ENCODE assay signal across 18 cellular contexts in the genomic region with DNA sequence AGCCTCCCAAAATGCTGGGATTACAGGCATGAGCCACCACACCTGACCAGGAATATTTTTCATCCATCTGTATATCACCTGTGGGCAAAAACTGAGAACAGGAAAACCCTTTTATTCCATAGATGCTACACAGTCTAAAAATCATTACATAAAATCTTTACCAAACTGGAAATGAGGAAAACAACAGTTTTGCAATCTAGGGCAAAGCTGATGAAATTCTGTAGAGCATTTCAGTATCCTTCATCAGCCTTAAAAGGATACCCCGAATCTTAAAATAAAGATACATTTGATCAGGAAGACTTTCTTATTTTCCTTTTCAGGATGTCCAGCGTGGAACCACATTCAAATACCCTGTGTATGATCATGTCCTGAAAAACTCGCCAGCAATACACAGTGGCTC. TPM values are rescaled to one million over a fixed set of nuclear protein-coding genes. Genes with fewer than 3 reads are reported as not detected.
A peak's percentile ranks its signal among the peaks of the same experiment; 100 is the strongest.
DNase-seq lines count a peak whose midpoint lies in the region; ATAC-seq and TF ChIP-seq lines count a peak whose summit lies in the region.
"Had no signal": no experiment of that assay in that cellular context is flagged by ENCODE, and none has a peak within 500 bp of the region (broad histone marks: within the 10 kb centered on the region; RNA-seq: fewer than 3 reads in every experiment).

No MANE protein-coding gene starts in this region.

- H3K27me3 Mint-ChIP-seq in activated naive CD4-positive, alpha-beta T cell treated with anti-CD3 and anti-CD28 coated beads, Interleukin-2, amount 50 U/mL, for 24 hours = no peaks in the 10 kb centered on the region
- no peaks in the 10 kb centered on the region for H3K27me3 Mint-ChIP-seq in T-helper 17 cell
- H3K27me3 Mint-ChIP-seq: activated naive CD8-positive, alpha-beta T cell treated with anti-CD3 and anti-CD28 coated beads, Interleukin-2, amount 10 ng/mL, durations not matched to agents 7 days and 5 days; effector memory CD8-positive, alpha-beta T cell; naive B cell had no signal

- peaks cover 53% of the 10 kb centered on the region for H3K36me3 Mint-ChIP-seq in activated naive CD4-positive, alpha-beta T cell treated with anti-CD3 and anti-CD28 coated beads, Interleukin-2, amount 50 U/mL, for 24 hours
- H3K36me3 Mint-ChIP-seq in activated naive CD4-positive, alpha-beta T cell treated with anti-CD3 and anti-CD28 coated beads, Interleukin-2, amount 50 U/mL, for 72 hours = peaks cover 52 to 89% of the 10 kb centered on the region in 2 donors
- peaks cover 3% of the 10 kb centered on the region for H3K36me3 Mint-ChIP-seq in T-helper 17 cell (ENCODE audit: low read depth)

- no peak for DNase-seq in activated naive CD4-positive, alpha-beta T cell treated with anti-CD3 and anti-CD28 coated beads, Interleukin-2, amount 50 U/mL, for 72 hours (ENCODE audit: low spot score in 2 of 2)
- DNase-seq in T-helper 17 cell (no peak), fibroblast of pulmonary artery (ENCODE audit: low read depth) (peak; percentile 39), spleen (no peak), CD1c-positive myeloid dendritic cell (ENCODE audit: extremely low spot score) (no peak)
- DNase-seq in stimulated activated CD4-positive, alpha-beta T cell treated with anti-CD3 and anti-CD28 coated beads, Interleukin-12 subunit alpha, Interleukin-12 subunit beta, amount 100 ng/mL, for 4 hours = no peak
- DNase-seq: activated CD4-positive, CD25-positive, alpha-beta regulatory T cell; activated naive CD8-positive, alpha-beta T cell treated with anti-CD3 and anti-CD28 coated beads, Interleukin-2, amount 10 ng/mL, durations not matched to agents 7 days and 5 days; caudate nucleus; COR-L47; effector memory CD8-positive, alpha-beta T cell; GOT3; naive B cell had no signal

- peak overlapping the region in 1 of 5 donors; percentile 54 for H3K9ac ChIP-seq in subcutaneous abdominal adipose tissue (ENCODE audit: low read length in 5 of 5)

- 71 to 86% (median 80%) methylated on average over 3 of the region's 3 CpGs for WGBS in spleen, 5 donors

- no peaks in the 10 kb centered on the region for H3K9me3 ChIP-seq in T-helper 17 cell (ENCODE audit: control insufficient read depth, low read length, poor library complexity, severe bottlenecking)
- no peaks in the 10 kb centered on the region for H3K9me3 ChIP-seq in subcutaneous abdominal adipose tissue (ENCODE audit: control insufficient read depth in 5 of 5, low read length in 5 of 5)
- no peaks in the 10 kb centered on the region for H3K9me3 ChIP-seq in spleen

- TF ChIP-seq POLR2A in spleen (IDR thresholded peaks at IDR 0.05) = no peak

- H3K36me3 ChIP-seq in subcutaneous abdominal adipose tissue (ENCODE audit: control insufficient read depth in 5 of 5, insufficient read depth in 5 of 5, low read length in 5 of 5) = peaks cover 0 to 11% (median 4%) of the 10 kb centered on the region in 5 donors
- peaks cover 0 to 35% (median 3%) of the 10 kb centered on the region in 6 donors for H3K36me3 ChIP-seq in spleen

- intact Hi-C loops in spleen (cut with DNase I; ENCODE audit: low total_unique reads) = no loop called here

- H3K9me3 Mint-ChIP-seq in activated naive CD4-positive, alpha-beta T cell treated with anti-CD3 and anti-CD28 coated beads, Interleukin-2, amount 50 U/mL, for 24 hours = no peaks in the 10 kb centered on the region
- no peaks in the 10 kb centered on the region for H3K9me3 Mint-ChIP-seq in activated naive CD4-positive, alpha-beta T cell treated with anti-CD3 and anti-CD28 coated beads, Interleukin-2, amount 50 U/mL, for 72 hours
- H3K9me3 Mint-ChIP-seq: activated naive CD8-positive, alpha-beta T cell treated with anti-CD3 and anti-CD28 coated beads, Interleukin-2, amount 10 ng/mL, durations not matched to agents 7 days and 5 days; naive B cell; stimulated activated effector memory CD8-positive, alpha-beta T cell treated with anti-CD3 and anti-CD28 coated beads, Interleukin-12 subunit alpha, Interleukin-12 subunit beta, amount 100 ng/mL, for 72 hours had no signal

- H3K27me3 ChIP-seq in subcutaneous abdominal adipose tissue (ENCODE audit: control insufficient read depth in 5 of 5, insufficient read depth in 4 of 5, low read length in 5 of 5) (no peaks in the 10 kb centered on the region), spleen (replicated peaks in 1 of 7) (no peaks in the 10 kb centered on the region)

- no peak overlapping the region for H3K4me3 ChIP-seq in fibroblast of pulmonary artery (replicated peaks; ENCODE audit: low read depth, low read length)
- no peak overlapping the region for H3K4me3 ChIP-seq in subcutaneous abdominal adipose tissue (ENCODE audit: low read depth in 1 of 5, low read length in 5 of 5)
- no peak overlapping the region for H3K4me3 ChIP-seq in spleen
- H3K4me3 ChIP-seq: smooth muscle cell had no signal

- H3K27ac Mint-ChIP-seq in activated naive CD4-positive, alpha-beta T cell treated with anti-CD3 and anti-CD28 coated beads, Interleukin-2, amount 50 U/mL, for 24 hours = peak overlapping the region; percentile 46
- peak overlapping the region in 1 of 2 donors; percentile 65 for H3K27ac Mint-ChIP-seq in activated naive CD4-positive, alpha-beta T cell treated with anti-CD3 and anti-CD28 coated beads, Interleukin-2, amount 50 U/mL, for 72 hours
- H3K27ac Mint-ChIP-seq in T-helper 17 cell = peak overlapping the region; percentile 93
- H3K27ac Mint-ChIP-seq: activated naive CD8-positive, alpha-beta T cell treated with anti-CD3 and anti-CD28 coated beads, Interleukin-2, amount 10 ng/mL, durations not matched to agents 7 days and 5 days; effector memory CD8-positive, alpha-beta T cell; naive B cell; stimulated activated effector memory CD8-positive, alpha-beta T cell treated with anti-CD3 and anti-CD28 coated beads, Interleukin-12 subunit alpha, Interleukin-12 subunit beta, amount 100 ng/mL, for 72 hours had no signal

- H3K27ac ChIP-seq in subcutaneous abdominal adipose tissue (ENCODE audit: low read depth, low read length) (peak overlapping the region; percentile 58), spleen (peak overlapping the region in 3 of 8 donors; percentile 34 to 59 (median 55))

- peaks cover 0 to 41% (median 29%) of the 10 kb centered on the region in 5 donors for H3K4me1 ChIP-seq in subcutaneous abdominal adipose tissue (ENCODE audit: control insufficient read depth in 5 of 5, insufficient read depth in 5 of 5, low read length in 5 of 5)
- peaks cover 13 to 99% (median 81%) of the 10 kb centered on the region in 6 donors for H3K4me1 ChIP-seq in spleen

- H3K4me3 Mint-ChIP-seq in activated naive CD4-positive, alpha-beta T cell treated with anti-CD3 and anti-CD28 coated beads, Interleukin-2, amount 50 U/mL, for 24 hours = peak overlapping the region; percentile 19
- H3K4me3 Mint-ChIP-seq in T-helper 17 cell = no peak overlapping the region
- H3K4me3 Mint-ChIP-seq: activated naive CD8-positive, alpha-beta T cell treated with anti-CD3 and anti-CD28 coated beads, Interleukin-2, amount 10 ng/mL, durations not matched to agents 7 days and 5 days; effector memory CD8-positive, alpha-beta T cell; naive B cell; stimulated activated effector memory CD8-positive, alpha-beta T cell treated with anti-CD3 and anti-CD28 coated beads, Interleukin-12 subunit alpha, Interleukin-12 subunit beta, amount 100 ng/mL, for 72 hours had no signal

- peaks cover 83% of the 10 kb centered on the region for H3K4me1 Mint-ChIP-seq in activated naive CD4-positive, alpha-beta T cell treated with anti-CD3 and anti-CD28 coated beads, Interleukin-2, amount 50 U/mL, for 24 hours
- H3K4me1 Mint-ChIP-seq in T-helper 17 cell = peaks cover 54% of the 10 kb centered on the region

- TF ChIP-seq CTCF in fibroblast of pulmonary artery (IDR thresholded peaks at IDR 0.05; ENCODE audit: low read length, missing control alignments) (no peak), spleen (IDR thresholded peaks at IDR 0.05 in 8 of 11, conservative IDR thresholded peaks at IDR 0.05 in 3 of 11) (no peak)

- no peak for ATAC-seq in activated naive CD4-positive, alpha-beta T cell treated with anti-CD3 and anti-CD28 coated beads, Interleukin-2, amount 50 U/mL, for 72 hours
- no peak for ATAC-seq in T-helper 17 cell
- ATAC-seq: effector memory CD8-positive, alpha-beta T cell; stimulated activated effector memory CD8-positive, alpha-beta T cell treated with anti-CD3 and anti-CD28 coated beads, Interleukin-12 subunit alpha, Interleukin-12 subunit beta, amount 100 ng/mL, for 72 hours had no signal

RNA-seq across cellular contexts. Expression of a gene that starts 7.1 kb away (rescaled TPM):
- total RNA-seq in activated naive CD4-positive, alpha-beta T cell treated with anti-CD3 and anti-CD28 coated beads, Interleukin-2, amount 50 U/mL, for 72 hours = 10 to 100 TPM; 68.3 to 74.7 TPM
- total RNA-seq in T-helper 17 cell (10 to 100 TPM; 44.2 to 70.9 TPM), spleen (10 to 100 TPM; 22.8 to 71.3 (median 52.5) TPM)
- 10 to 100 TPM; 13.6 to 22.7 (median 20.0) TPM for polyA plus RNA-seq in spleen

RNA-seq across cellular contexts. Expression of a gene that starts 52.2 kb away (rescaled TPM):
- total RNA-seq in activated naive CD4-positive, alpha-beta T cell treated with anti-CD3 and anti-CD28 coated beads, Interleukin-2, amount 50 U/mL, for 72 hours = not detected
- total RNA-seq in T-helper 17 cell (1 to 10 TPM in 1 of 2 donors, under 1 TPM in 1; 0.92 to 1.6 TPM), spleen (not detected)
- polyA plus RNA-seq in spleen = not detected
- total RNA-seq: lower leg skin, smooth muscle cell had no signal
